ENCODE assay signal across 15 cellular contexts in genomic region chr1:28470146-28470545, GRCh38. TPM values are rescaled to one million over a fixed set of nuclear protein-coding genes. Genes with fewer than 3 reads are reported as not detected.
DNase-seq lines count a peak whose midpoint lies in the region; ATAC-seq, FAIRE-seq and TF ChIP-seq lines count a peak whose summit lies in the region.
"Had no signal": no experiment of that assay in that cellular context is flagged by ENCODE, and none has a peak within 500 bp of the region (broad histone marks: within the 10 kb centered on the region; RNA-seq: fewer than 3 reads in every experiment).

No MANE protein-coding gene starts in this region.

- in situ Hi-C loops in mammary epithelial cell (cut with MboI; ENCODE audit: low sequenced_read_pairs in 2 of 2), result no loop called here

- H3K4me1 Mint-ChIP-seq in MCF 10A (ENCODE audit: insufficient read depth, unreplicated experiment), result no peaks in the 10 kb centered on the region
- no peaks in the 10 kb centered on the region for H3K4me1 Mint-ChIP-seq in mesothelial cell of epicardium
- H3K4me1 Mint-ChIP-seq: B cell had no signal

- H3K27ac Mint-ChIP-seq in MCF 10A (ENCODE audit: low read depth, unreplicated experiment), result no peak overlapping the region
- H3K27ac Mint-ChIP-seq in mesothelial cell of epicardium, result no peak overlapping the region
- H3K27ac Mint-ChIP-seq: B cell; CD4-positive, alpha-beta T cell had no signal

- no peak for TF ChIP-seq CTCF in MCF 10A (IDR thresholded peaks at IDR 0.05; ENCODE audit: unreplicated experiment)
- TF ChIP-seq CTCF in mammary epithelial cell (conservative IDR thresholded peaks at IDR 0.05 in 1 of 2, IDR thresholded peaks at IDR 0.05 in 1 of 2; ENCODE audit: extremely low read depth in 1 of 2, insufficient read depth in 1 of 2, low read depth in 1 of 2, low read length in 2 of 2), result no peak
- no peak for TF ChIP-seq CTCF in bronchial epithelial cell (IDR thresholded peaks at IDR 0.05; ENCODE audit: insufficient read depth, low read length, severe bottlenecking)
- no peak for TF ChIP-seq CTCF in mesothelial cell of epicardium (IDR thresholded peaks at IDR 0.05; ENCODE audit: unreplicated experiment)

- H3K36me3 Mint-ChIP-seq in MCF 10A (ENCODE audit: insufficient read depth, unreplicated experiment), result peaks cover 73% of the 10 kb centered on the region
- peaks cover 27% of the 10 kb centered on the region for H3K36me3 Mint-ChIP-seq in mesothelial cell of epicardium

- intact Hi-C loops in MCF 10A (cut with micrococcal nuclease), result no loop called here
- intact Hi-C loops in mammary epithelial cell (cut with micrococcal nuclease), result no loop called here

- dilution Hi-C loops in mammary epithelial cell (cut with HindIII; ENCODE audit: low sequenced_read_pairs), result no loop called here

- no peak overlapping the region for H3K9ac ChIP-seq in mammary epithelial cell (ENCODE audit: insufficient read depth, low read length)
- H3K9ac ChIP-seq: GM23248 had no signal

- no peak overlapping the region for H3K27ac ChIP-seq in mammary epithelial cell (ENCODE audit: insufficient read depth, low read depth, low read length)
- H3K27ac ChIP-seq: GM23248 had no signal

- H3K4me3 ChIP-seq in mammary epithelial cell (replicated peaks in 1 of 3; ENCODE audit: insufficient read depth in 1 of 3, low read depth in 2 of 3, low read length in 3 of 3) (no peak overlapping the region), bronchial epithelial cell (ENCODE audit: low read depth, low read length) (no peak overlapping the region)
- H3K4me3 ChIP-seq: GM23248 had no signal

- no peak overlapping the region for H2AFZ ChIP-seq in mammary epithelial cell (ENCODE audit: low read depth, low read length)
- H2AFZ ChIP-seq: GM23248 had no signal

- WGBS in mammary epithelial cell (ENCODE audit: low coverage, missing lambda C conversion rate), result 93% methylated on average over 2 of the region's 2 CpGs

- H3K4me1 ChIP-seq in mammary epithelial cell (ENCODE audit: insufficient read depth, low read length), result no peaks in the 10 kb centered on the region

- DNase-seq in MCF 10A (ENCODE audit: unreplicated experiment) (peak; percentile 18), mammary epithelial cell (no peak), bronchial epithelial cell (ENCODE audit: low read depth) (peak; percentile 10), left lobe of liver (ENCODE audit: low spot score) (no peak), mesothelial cell of epicardium (ENCODE audit: low spot score in 2 of 2, unreplicated experiment in 2 of 2) (no peak), H4 (ENCODE audit: low spot score) (no peak)
- DNase-seq: C1 segment of cervical spinal cord; Calu3; CD4-positive, alpha-beta T cell; DMS 273 treated with DMSO at 0.1 percent for 48 hours; GM23248; H7 had no signal

- H3K9me3 Mint-ChIP-seq in MCF 10A (ENCODE audit: unreplicated experiment) (no peaks in the 10 kb centered on the region), mesothelial cell of epicardium (no peaks in the 10 kb centered on the region)
- H3K9me3 Mint-ChIP-seq: CD4-positive, alpha-beta T cell had no signal

- POLR2A ChIA-PET in MCF 10A (lab: Yijun Ruan, JAX), result interaction anchor here (1.4 kb wide), 1 partner anchor 18 kb away, joined by 3 read pairs; no protein-coding TSS in a partner anchor

- H3K9me3 ChIP-seq in mammary epithelial cell (replicated peaks; ENCODE audit: insufficient read depth, low read length), result no peaks in the 10 kb centered on the region

- no peak overlapping the region for H3K4me2 ChIP-seq in mammary epithelial cell (ENCODE audit: insufficient read depth, low read depth, low read length)

- H3K27me3 Mint-ChIP-seq in MCF 10A (ENCODE audit: insufficient read depth, unreplicated experiment), result no peaks in the 10 kb centered on the region
- H3K27me3 Mint-ChIP-seq in mesothelial cell of epicardium (ENCODE audit: low read depth), result no peaks in the 10 kb centered on the region
- H3K27me3 Mint-ChIP-seq: B cell; CD4-positive, alpha-beta T cell had no signal

- ATAC-seq in left lobe of liver, result peak; percentile 62
- no peak for ATAC-seq in HG03280 (IDR thresholded peaks at IDR 0.05; ENCODE audit: unreplicated experiment)

- no TSS peak for BruUV-seq in MCF 10A (replicated peaks; lab: Mats Ljungman, UMichigan)
- BruUV-seq in mammary epithelial cell (replicated peaks; lab: Mats Ljungman, UMichigan), result no TSS peak

- CTCF ChIA-PET in MCF 10A (lab: Yijun Ruan, JAX) (interaction anchor here (0.7 to 2.1 kb wide), 2 partner anchors 60 to 639 kb away, joined by 3 to 6 read pairs; no protein-coding TSS in a partner anchor), mammary epithelial cell (lab: Charles Lee; ENCODE audit: low non-redundant PET) (interaction anchor here (0.6 kb wide), 1 partner anchor 111 kb away, joined by 3 read pairs; no protein-coding TSS in a partner anchor)

- peaks cover 8% of the 10 kb centered on the region for H3K36me3 ChIP-seq in mammary epithelial cell (ENCODE audit: insufficient read depth, low read length)
- H3K36me3 ChIP-seq in bronchial epithelial cell (ENCODE audit: control insufficient read depth, insufficient read depth, low read length), result peaks cover 7% of the 10 kb centered on the region

- no peak overlapping the region for H3K4me3 Mint-ChIP-seq in MCF 10A (ENCODE audit: unreplicated experiment)
- no peak overlapping the region for H3K4me3 Mint-ChIP-seq in mesothelial cell of epicardium
- H3K4me3 Mint-ChIP-seq: B cell; CD4-positive, alpha-beta T cell had no signal

- no peaks in the 10 kb centered on the region for H4K20me1 ChIP-seq in mammary epithelial cell (ENCODE audit: insufficient read depth, low read length)

- H3K79me2 ChIP-seq in mammary epithelial cell (ENCODE audit: insufficient read depth, low read length), result no peaks in the 10 kb centered on the region

- H3K27me3 ChIP-seq in mammary epithelial cell (ENCODE audit: insufficient read depth, low read length) (no peaks in the 10 kb centered on the region), bronchial epithelial cell (ENCODE audit: control insufficient read depth, insufficient read depth, low read length) (no peaks in the 10 kb centered on the region)

- no peak for FAIRE-seq in bronchial epithelial cell (lab: Jason Lieb, UNC)
- FAIRE-seq: A204.1 had no signal

RNA-seq across cellular contexts. Expression of gene RCC1, which starts 35.7 kb away (rescaled TPM):
- total RNA-seq in MCF 10A (2022) (30.3 and 42.4 TPM in 2 replicates), mammary epithelial cell (10 to 100 TPM; 21.2 to 46.0 TPM), bronchial epithelial cell (55.9 and 122 TPM in 2 replicates), left lobe of liver (19.3 TPM), mesothelial cell of epicardium (30.6 to 33.7 TPM (median 31.9 TPM) in 3 replicates)
- polyA plus RNA-seq in mammary epithelial cell, result 52.3 TPM
- polyA minus RNA-seq in mammary epithelial cell, result 54.2 TPM
- total RNA-seq in H4 (2014; rRNA removed; shearing (Covaris generic)), result 63.2 and 65.6 TPM in 2 replicates

Comparison
In these comparisons a context has a peak if more than half of its experiments do, and no peak if none do; other contexts are left out.
1. DNase-seq: peak in MCF 10A (single experiment) and bronchial epithelial cell (single experiment); none in mammary epithelial cell (single experiment), left lobe of liver (single experiment), mesothelial cell of epicardium (0 of 2) and H4 (single experiment).